ENCODE assay signal across 12 cellular contexts in genomic region chr10:25501912-25502311, GRCh38.
"Had no signal": no experiment of that assay in that cellular context is flagged by ENCODE, and none has a peak within 500 bp of the region (broad histone marks: within the 10 kb centered on the region; RNA-seq: fewer than 3 reads in every experiment).

No MANE protein-coding gene starts in this region.

- ATAC-seq: activated CD4-positive, CD25-positive, alpha-beta regulatory T cell treated with anti-CD3 and anti-CD28 coated beads, Interleukin-2, amount 50 U/mL, for 24 hours; effector memory CD8-positive, alpha-beta T cell; gastrocnemius medialis; left lung; stimulated activated effector memory CD8-positive, alpha-beta T cell treated with anti-CD3 and anti-CD28 coated beads, Interleukin-12 subunit alpha, Interleukin-12 subunit beta, amount 100 ng/mL, for 72 hours had no signal

- DNase-seq: activated CD4-positive, alpha-beta T cell treated with anti-CD3 and anti-CD28 coated beads, Interleukin-2, amount 50 U/mL, for 1 hour; activated naive CD4-positive, alpha-beta T cell; activated naive CD8-positive, alpha-beta T cell treated with anti-CD3 and anti-CD28 coated beads, Interleukin-2, amount 10 ng/mL, durations not matched to agents 7 days and 5 days; aorta; dermis blood vessel endothelial cell; effector memory CD8-positive, alpha-beta T cell; gastrocnemius medialis; left lung; nephron progenitor cell; substantia nigra had no signal

- H3K27me3 ChIP-seq: gastrocnemius medialis, left lung had no signal

- H3K36me3 ChIP-seq: gastrocnemius medialis, left lung had no signal

- H3K4me3 ChIP-seq: gastrocnemius medialis, left lung had no signal

- H3K4me1 ChIP-seq: left lung had no signal

- H3K9me3 ChIP-seq: gastrocnemius medialis, left lung had no signal

- H3K27ac ChIP-seq: gastrocnemius medialis, left lung had no signal
